17 cellular contexts compared by ENCODE assay signal in the genomic region with DNA sequence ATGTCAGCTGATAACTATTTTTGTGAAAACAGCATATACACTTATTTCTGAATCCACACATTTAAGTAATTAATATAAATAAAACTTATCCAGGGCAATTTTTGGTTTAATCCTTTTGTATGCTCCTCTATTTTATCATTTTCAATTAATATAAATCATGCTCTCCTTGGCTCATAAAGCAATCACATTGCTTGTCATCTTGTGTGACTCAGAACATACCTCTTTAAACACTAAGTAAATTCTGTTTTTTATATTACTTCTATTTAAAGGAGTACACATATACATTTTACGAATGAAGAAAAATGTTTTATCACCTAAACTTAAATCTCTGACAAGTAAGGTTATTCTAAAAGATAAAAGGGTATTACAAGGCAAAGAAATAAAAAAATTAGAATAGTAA.
"Had no signal": no experiment of that assay in that cellular context is flagged by ENCODE, and none has a peak within 500 bp of the region (broad histone marks: within the 10 kb centered on the region; RNA-seq: fewer than 3 reads in every experiment).

No MANE protein-coding gene starts in this region.

- H3K36me3 ChIP-seq: MG63 had no signal

- H3K27me3 ChIP-seq: MG63 had no signal

- H3K9me3 ChIP-seq: MG63 had no signal

- DNase-seq: Karpas-422, KG1, MG63, NCI-H1092, NCI-H1105 treated with DMSO at 0.1 percent for 48 hours, NCI-H1417 treated with DMSO at 0.1 percent for 48 hours, NCI-H146, NCI-H1694 treated with DMSO at 0.1 percent for 48 hours, NCI-H1930, NCI-H2081, NCI-H2107, NCI-H2227 treated with DMSO at 0.1 percent for 48 hours, NCI-H524, NCI-H774, SHP77 had no signal

- H3K27ac ChIP-seq: RWPE1 had no signal

- H3K4me3 ChIP-seq: MG63 had no signal

- ATAC-seq: Panc1 had no signal
